Comparison of ENCODE assay signal across 8 cellular contexts in the genomic region with DNA sequence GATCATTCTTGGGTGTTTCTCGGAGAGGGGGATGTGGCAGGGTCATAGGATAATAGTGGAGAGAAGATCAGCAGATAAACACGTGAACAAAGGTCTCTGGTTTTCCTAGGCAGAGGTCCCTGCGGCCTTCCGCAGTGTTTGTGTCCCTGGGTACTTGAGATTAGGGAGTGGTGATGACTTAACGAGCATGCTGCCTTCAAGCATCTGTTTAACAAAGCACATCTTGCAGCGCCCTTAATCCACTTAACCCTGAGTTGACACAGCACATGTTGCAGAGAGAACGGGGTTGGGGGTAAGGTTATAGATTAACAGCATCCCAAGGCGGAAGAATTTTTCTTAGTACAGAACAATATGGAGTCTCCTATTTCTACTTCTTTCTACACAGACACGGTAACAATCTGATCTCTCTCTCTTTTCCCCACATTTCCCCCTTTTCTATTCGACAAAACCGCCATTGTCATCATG. TPM values are rescaled to one million over a fixed set of nuclear protein-coding genes. Genes with fewer than 3 reads are reported as not detected.
DNase-seq lines count a peak whose midpoint lies in the region; ATAC-seq, FAIRE-seq and TF ChIP-seq lines count a peak whose summit lies in the region.
"Not testable (repeated sequence)": the region's sequence is repeated elsewhere in the genome, so short reads cannot be mapped to it uniquely, and the experiment has no call there.

No MANE protein-coding gene starts in this region.

- H3K23me2 ChIP-seq in H9 (ENCODE audit: insufficient read length, low read depth, low read length, poor library complexity, severe bottlenecking) = peaks cover 11% of the 10 kb centered on the region

- H3K36me3 Mint-ChIP-seq in H9 (ENCODE audit: insufficient read depth in 1 of 3, low read depth in 3 of 3) = not testable (repeated sequence)
- H3K36me3 Mint-ChIP-seq in naive thymus-derived CD8-positive, alpha-beta T cell = peaks cover 0 to 12% (median 4%) of the 10 kb centered on the region in 3 donors

- not testable (repeated sequence) for H3K56ac ChIP-seq in H9 (ENCODE audit: insufficient read length, low read depth, low read length)

- not testable (repeated sequence) for H4K20me1 ChIP-seq in H9 (ENCODE audit: control insufficient read depth, insufficient read depth, insufficient read length); OCI-LY3 (ENCODE audit: insufficient read depth, low read length); K562 (replicated peaks; ENCODE audit: control insufficient read depth, insufficient read depth, low read length); keratinocyte (ENCODE audit: control insufficient read depth, extremely low read depth, insufficient read depth, low read length)

- not testable (repeated sequence) for H3K9me1 ChIP-seq in K562 (ENCODE audit: control insufficient read depth, insufficient read depth, low read length); keratinocyte (ENCODE audit: control insufficient read depth, extremely low read depth, insufficient read depth, low read length)

- not testable (repeated sequence) for H2AK5ac ChIP-seq in H9 (ENCODE audit: insufficient read length, low read length)

- H2BK12ac ChIP-seq in H9 (ENCODE audit: insufficient read length, low read depth, low read length) = not testable (repeated sequence)

- not testable (repeated sequence) for H3T11ph ChIP-seq in H9 (ENCODE audit: low read length)

- not testable (repeated sequence) for H3K18ac ChIP-seq in H9 (ENCODE audit: insufficient read length, low read depth, low read length)

- not testable (repeated sequence) for H3K23ac ChIP-seq in H9 (ENCODE audit: insufficient read length, low read depth, low read length)

- TF ChIP-seq CTCF in H9 (conservative IDR thresholded peaks at IDR 0.05); OCI-LY3 (IDR thresholded peaks at IDR 0.05; ENCODE audit: low read depth, low read length); K562 (IDR thresholded peaks at IDR 0.05 in 2 of 3, conservative IDR thresholded peaks at IDR 0.05 in 1 of 3; ENCODE audit: insufficient read depth in 2 of 3, low read depth in 1 of 3, low read length in 3 of 3); keratinocyte (optimal IDR thresholded peaks at IDR 0.05 in 1 of 3, IDR thresholded peaks at IDR 0.05 in 1 of 3, conservative IDR thresholded peaks at IDR 0.05 in 1 of 3; ENCODE audit: extremely low read depth in 1 of 3, insufficient read depth in 2 of 3, low read length in 3 of 3); spleen (IDR thresholded peaks at IDR 0.05 in 8 of 11, conservative IDR thresholded peaks at IDR 0.05 in 3 of 11): not testable (repeated sequence)

- BruUV-seq in K562 (replicated peaks; lab: Mats Ljungman, UMichigan) = not testable (repeated sequence)

- not testable (repeated sequence) for H3K27me3 ChIP-seq in H9 (ENCODE audit: insufficient read depth, low read length); OCI-LY3 (ENCODE audit: low read depth, low read length); K562 (ENCODE audit: control insufficient read depth in 2 of 2, insufficient read depth in 2 of 2, low read length in 2 of 2); keratinocyte (ENCODE audit: control insufficient read depth, extremely low read depth, insufficient read depth, low read length)
- peaks cover 0 to 21% (median 8%) of the 10 kb centered on the region in 7 donors for H3K27me3 ChIP-seq in spleen (replicated peaks in 1 of 7)

- H3K4me3 Mint-ChIP-seq in H9 = peak overlapping the region; percentile 74 to 84
- H3K4me3 Mint-ChIP-seq in naive thymus-derived CD8-positive, alpha-beta T cell = peak overlapping the region in 8 of 10 donors; percentile 10 to 78 (median 38)

- not testable (repeated sequence) for ATAC-seq in K562; naive thymus-derived CD8-positive, alpha-beta T cell

- in situ Hi-C loops in ACHN (cut with HindIII; ENCODE audit: low pct_ligation_motif_present, low pct_unique_long_range_greater_than_20kb, low sequenced_read_pairs); K562 (cut with MboI): not testable (repeated sequence)

- peaks cover 29 to 41% of the 10 kb centered on the region in 2 experiments for H3K4me1 Mint-ChIP-seq in H9
- H3K4me1 Mint-ChIP-seq in naive thymus-derived CD8-positive, alpha-beta T cell = peaks cover 4 to 12% (median 7%) of the 10 kb centered on the region in 4 donors

- not testable (repeated sequence) for H4K8ac ChIP-seq in H9 (replicated peaks; ENCODE audit: insufficient read length, low read depth, low read length)

- WGBS in H9 (ENCODE audit: extremely low coverage, insufficient read length, low lambda C conversion rate) = no CpG with 5 or more reads among the region's 11 CpGs
- 32% methylated on average over 9 of the region's 11 CpGs for WGBS in K562 (ENCODE audit: insufficient coverage, low coverage, missing lambda C conversion rate)
- WGBS in spleen, 5 donors = 31 to 41% (median 34%) methylated on average over 11 of the region's 11 CpGs

- H2BK15ac ChIP-seq in H9 (ENCODE audit: low read depth, low read length) = not testable (repeated sequence)

- H4K5ac ChIP-seq in H9 (ENCODE audit: insufficient read length, low read depth, low read length) = not testable (repeated sequence)

- H2BK120ac ChIP-seq in H9 (ENCODE audit: low read depth, low read length, poor library complexity, severe bottlenecking) = not testable (repeated sequence)

- intact Hi-C loops in K562 (cut with micrococcal nuclease); spleen (cut with DNase I; ENCODE audit: low total_unique reads): not testable (repeated sequence)

- DNase-seq in ACHN (peak; percentile 66), K562 (ENCODE audit: extremely low read depth in 1 of 4, low spot score in 3 of 4) (peak in 1 of 4 experiments; percentile 65), erythroblast (lab: John Stamatoyannopoulos, UW) (peak; percentile 19 to 68)
- not testable (repeated sequence) for DNase-seq in H9; keratinocyte (ENCODE audit: low read depth, low spot score); naive thymus-derived CD8-positive, alpha-beta T cell; spleen

- not testable (repeated sequence) for H3K4me1 ChIP-seq in H9 (ENCODE audit: insufficient read depth, low read length)
- H3K4me1 ChIP-seq in OCI-LY3 (ENCODE audit: low read length) = peaks cover 45% of the 10 kb centered on the region
- peaks cover 16 to 18% of the 10 kb centered on the region in 2 experiments; a peak in 4 of 5 replicates for H3K4me1 ChIP-seq in K562 (replicated peaks in 1 of 2; ENCODE audit: control insufficient read depth in 2 of 2, insufficient read depth in 2 of 2, low read length in 2 of 2)
- peaks cover 22% of the 10 kb centered on the region for H3K4me1 ChIP-seq in keratinocyte (ENCODE audit: control insufficient read depth, extremely low read depth, insufficient read depth, low read length)
- H3K4me1 ChIP-seq in spleen = peaks cover 0 to 34% (median 14%) of the 10 kb centered on the region in 6 donors

- not testable (repeated sequence) for H3K27ac ChIP-seq in H9 (ENCODE audit: insufficient read length, low read depth, low read length); OCI-LY3 (ENCODE audit: low read length); K562 (ENCODE audit: extremely low read depth, low read depth, low read length); spleen
- peak overlapping the region; percentile 16 for H3K27ac ChIP-seq in keratinocyte (ENCODE audit: control insufficient read depth, insufficient read depth, low read length)

- peak; percentile 97 for FAIRE-seq in K562 (lab: Jason Lieb, UNC)
- not testable (repeated sequence) for FAIRE-seq in keratinocyte (lab: Jason Lieb, UNC)

- not testable (repeated sequence) for H3K79me1 ChIP-seq in H9 (ENCODE audit: insufficient read depth, low read depth, low read length, poor library complexity, severe bottlenecking)

- not testable (repeated sequence) for H3K27me3 Mint-ChIP-seq in H9 (ENCODE audit: low read depth)
- peaks cover 0 to 15% (median 9%) of the 10 kb centered on the region in 5 donors for H3K27me3 Mint-ChIP-seq in naive thymus-derived CD8-positive, alpha-beta T cell

- H2AFZ ChIP-seq in H9 (ENCODE audit: low read length); K562 (ENCODE audit: low read depth, low read length): not testable (repeated sequence)
- peak overlapping the region; percentile 89 for H2AFZ ChIP-seq in OCI-LY3 (ENCODE audit: low read depth, low read length)
- H2AFZ ChIP-seq in keratinocyte (ENCODE audit: control insufficient read depth, low read length) = peak overlapping the region; percentile 76

- H3K36me3 ChIP-seq in OCI-LY3 (replicated peaks; ENCODE audit: low read depth, low read length); K562 (ENCODE audit: control insufficient read depth, insufficient read depth, low read length); keratinocyte (ENCODE audit: control insufficient read depth in 2 of 2, extremely low read depth in 1 of 2, insufficient read depth in 2 of 2, low read length in 2 of 2); spleen: not testable (repeated sequence)

- H2BK5ac ChIP-seq in H9 (ENCODE audit: insufficient read length, low read length) = not testable (repeated sequence)

- H3K9me3 ChIP-seq in H9 (ENCODE audit: control insufficient read depth, low read depth, low read length); OCI-LY3 (ENCODE audit: insufficient read depth, low read length); K562 (replicated peaks; ENCODE audit: control insufficient read depth, insufficient read depth, low read depth, low read length); keratinocyte (ENCODE audit: control insufficient read depth, low read depth, low read length); spleen: not testable (repeated sequence)

- POLR2A ChIA-PET in K562 (lab: Yijun Ruan, JAX); naive thymus-derived CD8-positive, alpha-beta T cell (lab: Charles Lee): not testable (repeated sequence)

- H4K91ac ChIP-seq in H9 (ENCODE audit: insufficient read length, low read depth, low read length) = not testable (repeated sequence)

- H3K9ac ChIP-seq in H9 (ENCODE audit: extremely low read depth, insufficient read length, low read length) (peak overlapping the region; percentile 50), OCI-LY3 (ENCODE audit: low read length) (peak overlapping the region; percentile 67), keratinocyte (ENCODE audit: control insufficient read depth, extremely low read depth, insufficient read depth, low read length) (peak overlapping the region; percentile 58)
- not testable (repeated sequence) for H3K9ac ChIP-seq in K562 (ENCODE audit: insufficient read depth in 1 of 2, low read depth in 2 of 2, low read length in 2 of 2)

- H3K4me3 ChIP-seq in OCI-LY3 (ENCODE audit: low read length) (peak overlapping the region; percentile 80), keratinocyte (ENCODE audit: control insufficient read depth in 2 of 3, extremely low read depth in 1 of 3, insufficient read depth in 2 of 3, low read depth in 1 of 3, low read length in 3 of 3) (peak overlapping the region in 2 of 3 experiments; percentile 29 to 73), spleen (peak overlapping the region in 7 of 8 donors; percentile 20 to 62 (median 30))
- H3K4me3 ChIP-seq in K562 = not testable (repeated sequence)

- CTCF ChIA-PET in K562 (lab: Yijun Ruan, JAX; ENCODE audit: low intra/inter-chr PET ratio) = not testable (repeated sequence)

- dilution Hi-C loops in keratinocyte (cut with MboI; ENCODE audit: extremely low pct_ligation_motif_present, low sequenced_read_pairs) = not testable (repeated sequence)

- not testable (repeated sequence) for TF ChIP-seq RAD21 in K562 (CRISPR knock-in tag; conservative IDR thresholded peaks at IDR 0.05 in 1 of 2, IDR thresholded peaks at IDR 0.05 in 1 of 2)

- H3K9me3 Mint-ChIP-seq in H9; naive thymus-derived CD8-positive, alpha-beta T cell: not testable (repeated sequence)

- H2BK20ac ChIP-seq in H9 (ENCODE audit: low read depth, low read length, poor library complexity, severe bottlenecking) = not testable (repeated sequence)

- H3K79me2 ChIP-seq in H9 (ENCODE audit: insufficient read depth, low read length); OCI-LY3 (ENCODE audit: low read length); K562 (ENCODE audit: control insufficient read depth, insufficient read depth, low read length); keratinocyte (ENCODE audit: control insufficient read depth, insufficient read depth, low read length): not testable (repeated sequence)

- TF ChIP-seq POLR2A in K562 (conservative IDR thresholded peaks at IDR 0.05); erythroblast (IDR thresholded peaks at IDR 0.05; ENCODE audit: low read length); spleen (IDR thresholded peaks at IDR 0.05): not testable (repeated sequence)

- TF ChIP-seq EP300 in K562 (IDR thresholded peaks at IDR 0.05; ENCODE audit: low read length) = not testable (repeated sequence)

- peak overlapping the region in 1 of 3 experiments; percentile 91; a peak in 2 of 7 replicates for H3K27ac Mint-ChIP-seq in H9
- H3K27ac Mint-ChIP-seq in naive thymus-derived CD8-positive, alpha-beta T cell = not testable (repeated sequence)

- H3K4me2 ChIP-seq in H9 (ENCODE audit: insufficient read depth, insufficient read length, low read length) (peak overlapping the region; percentile 93), OCI-LY3 (ENCODE audit: low read length) (peak overlapping the region; percentile 92), keratinocyte (ENCODE audit: control insufficient read depth, extremely low read depth, insufficient read depth, low read depth, low read length) (peak overlapping the region; percentile 79)
- not testable (repeated sequence) for H3K4me2 ChIP-seq in K562 (ENCODE audit: insufficient read depth, low read length)

- not testable (repeated sequence) for H3K4ac ChIP-seq in H9 (ENCODE audit: low read depth, low read length)

- H3K14ac ChIP-seq in H9 (ENCODE audit: insufficient read depth, low read length) = not testable (repeated sequence)

RNA-seq across cellular contexts. Expression of a gene that starts 0.4 kb away (rescaled TPM):
- 0.33 and 0.44 TPM in 2 replicates for total RNA-seq in H9 (2021)
- 1.3 TPM in 1 of 2 replicates, not detected in the other for total RNA-seq in K562 (2011; cell fraction: chromatin; rRNA removed; ENCODE audit: low replicate concordance)
- not detected in 2 replicates for total RNA-seq in K562 (2011; cell fraction: nucleolus; rRNA removed)
- total RNA-seq in K562 (2011; cell fraction: nucleoplasm; rRNA removed) = 1.3 TPM in 1 of 2 replicates, not detected in the other
- 0.12 TPM in 1 of 2 replicates, not detected in the other for total RNA-seq in K562 (2014; rRNA removed)
- total RNA-seq in K562 (2014; rRNA removed; fragmentation: Illumina TruSeq; extraction: Trizol) = 0.29 TPM in 2 replicates
- total RNA-seq in K562 (2015; rRNA removed; fragmentation: Illumina TruSeq; extraction: Trizol) = 0.07 and 0.19 TPM in 2 replicates
- 0.18 and 0.25 TPM in 2 replicates for total RNA-seq in K562 (2021)
- 0.04 and 0.22 TPM in 2 replicates for polyA plus RNA-seq in K562 (2011; rRNA removed)
- polyA plus RNA-seq in K562 (2011; cell fraction: cytosol; rRNA removed) = not detected in 2 replicates
- 0.37 and 0.70 TPM in 2 replicates for polyA plus RNA-seq in K562 (2011; cell fraction: nucleus; rRNA removed)
- 0.22 and 0.30 TPM in 2 replicates for polyA plus RNA-seq in K562 (2012)
- polyA plus RNA-seq in K562 (2014; fragmentation: Illumina TruSeq; extraction: Trizol) = 0.04 and 0.11 TPM in 2 replicates
- polyA plus RNA-seq in K562 (2014; fragmentation: Nextera tagmentation; extraction: Ambion mirVana) = under 1 TPM; 0.18 to 0.27 TPM
- 0.13 TPM in 1 of 2 replicates, not detected in the other for polyA plus RNA-seq in K562 (2014; rRNA removed)
- polyA minus RNA-seq in K562 (2011; rRNA and poly(A)+ RNA removed) = 0.36 TPM in 1 of 2 replicates, not detected in the other
- polyA minus RNA-seq in K562 (2011; cell fraction: cytosol; rRNA and poly(A)+ RNA removed) = not detected in 2 replicates
- 0.56 TPM in 1 of 2 replicates, not detected in the other for polyA minus RNA-seq in K562 (2011; cell fraction: nucleus; rRNA and poly(A)+ RNA removed)
- 0.27 to 1.4 TPM (median 1.1 TPM) in 3 replicates for polyA plus RNA-seq in keratinocyte
- polyA plus RNA-seq in keratinocyte (2011; ENCODE audit: low read depth) = 1.4 TPM
- 0.13 and 0.22 TPM in 2 replicates for polyA plus RNA-seq in keratinocyte (2011; cell fraction: cytosol; rRNA removed)
- 4.5 and 5.2 TPM in 2 replicates for polyA plus RNA-seq in keratinocyte (2011; cell fraction: nucleus; rRNA removed)
- polyA plus RNA-seq in keratinocyte (2012; ENCODE audit: low replicate concordance) = 0.06 and 1.4 TPM in 2 replicates
- polyA minus RNA-seq in keratinocyte = 1.8 to 2.3 TPM in 2 of 3 replicates, not detected in the other
- polyA minus RNA-seq in keratinocyte (2011; cell fraction: cytosol; rRNA and poly(A)+ RNA removed) = not detected
- polyA minus RNA-seq in keratinocyte (2011; cell fraction: nucleus; rRNA and poly(A)+ RNA removed) = 3.4 and 12.6 TPM in 2 replicates
- under 1 TPM; 0.49 to 0.75 TPM for total RNA-seq in naive thymus-derived CD8-positive, alpha-beta T cell
- under 1 TPM; 0.27 to 0.39 (median 0.39) TPM for polyA plus RNA-seq in naive thymus-derived CD8-positive, alpha-beta T cell
- 1 to 10 TPM in 1 of 7 donors, under 1 TPM in 6; 0.34 to 1.4 (median 0.43) TPM for total RNA-seq in spleen
- under 1 TPM; 0.20 to 0.77 (median 0.29) TPM for polyA plus RNA-seq in spleen
